In genomic region chr12:94258593-94258992, GRCh38 we compare ENCODE assay signal across 15 cellular contexts.
DNase-seq lines count a peak whose midpoint lies in the region; ATAC-seq and TF ChIP-seq lines count a peak whose summit lies in the region.
"Had no signal": no experiment of that assay in that cellular context is flagged by ENCODE, and none has a peak within 500 bp of the region (broad histone marks: within the 10 kb centered on the region; RNA-seq: fewer than 3 reads in every experiment).

No MANE protein-coding gene starts in this region.

- H3K4me2 ChIP-seq in Karpas-422 (ENCODE audit: low read depth, low read length, poor library complexity, severe bottlenecking) (no peak overlapping the region), GM23338 (no peak overlapping the region)

- TF ChIP-seq CTCF in GM12864 (IDR thresholded peaks at IDR 0.05; ENCODE audit: low read depth, low read length, missing control alignments) (no peak), Caco-2 (IDR thresholded peaks at IDR 0.05; ENCODE audit: insufficient read depth in 1 of 2, low read depth in 1 of 2, low read length in 1 of 2, severe bottlenecking in 1 of 2, unreplicated experiment in 1 of 2) (no peak), GM23338 (conservative IDR thresholded peaks at IDR 0.05; ENCODE audit: low read depth in 2 of 2) (no peak)

- H3K9me2 ChIP-seq in Karpas-422 (replicated peaks; ENCODE audit: insufficient read depth, low read length), result no peaks in the 10 kb centered on the region
- peaks cover 4% of the 10 kb centered on the region; the same call in 1 of the 2 replicates for H3K9me2 ChIP-seq in GM23338 (ENCODE audit: insufficient read depth)

- H3K79me2 ChIP-seq in Karpas-422 (ENCODE audit: low read length) (no peaks in the 10 kb centered on the region), GM23338 (replicated peaks; ENCODE audit: insufficient read depth) (no peaks in the 10 kb centered on the region)

- no peak overlapping the region for H3K4me3 ChIP-seq in GM12864 (ENCODE audit: low read depth, low read length)
- no peak overlapping the region for H3K4me3 ChIP-seq in Karpas-422 (ENCODE audit: low read length)
- no peak overlapping the region for H3K4me3 ChIP-seq in Caco-2 (ENCODE audit: low read depth, low read length)
- H3K4me3 ChIP-seq in GM23338, result no peak overlapping the region
- H3K4me3 ChIP-seq: heart right ventricle, tibial artery had no signal

- H3K4me1 ChIP-seq in Karpas-422 (ENCODE audit: low read length), result peaks cover 32% of the 10 kb centered on the region
- no peaks in the 10 kb centered on the region for H3K4me1 ChIP-seq in Caco-2
- H3K4me1 ChIP-seq in GM23338 (ENCODE audit: insufficient read depth), result peaks cover 46% of the 10 kb centered on the region

- H3K4me1 Mint-ChIP-seq in Caco-2 (ENCODE audit: low read depth, unreplicated experiment) (no peaks in the 10 kb centered on the region), GM23338 (peaks cover 53% of the 10 kb centered on the region)

- H3K27ac ChIP-seq in Karpas-422 (ENCODE audit: low read length) (no peak overlapping the region), GM23338 (ENCODE audit: low read depth) (no peak overlapping the region)
- H3K27ac ChIP-seq: heart right ventricle, tibial artery had no signal

- DNase-seq in GM12864 (ENCODE audit: low read depth) (peak; percentile 60), Karpas-422 (no peak), NCI-H1417 treated with DMSO at 0.1 percent for 48 hours (lab: John Stamatoyannopoulos, UW) (no peak), Caco-2 (no peak), GM23338 (ENCODE audit: low spot score) (no peak)
- DNase-seq: activated CD4-positive, alpha-beta T cell treated with anti-CD3 and anti-CD28 coated beads, Interleukin-2, amount 10 ng/mL, durations not matched to agents 7 days and 5 days; activated effector memory CD4-positive, alpha-beta T cell treated with anti-CD3 and anti-CD28 coated beads, Interleukin-2, amount 50 U/mL, for 16 hours; heart right ventricle; NCI-H2107; stimulated activated CD4-positive, alpha-beta T cell treated with anti-CD3 and anti-CD28 coated beads, Interleukin-1b, Interleukin-23, amount 100 ng/mL, for 48 hours; tibial artery had no signal

- no peak overlapping the region for H3K9ac ChIP-seq in Karpas-422 (ENCODE audit: low read length)

- no peak overlapping the region for H3K4me3 Mint-ChIP-seq in Caco-2 (ENCODE audit: unreplicated experiment)
- H3K4me3 Mint-ChIP-seq in GM23338, result no peak overlapping the region
- H3K4me3 Mint-ChIP-seq: activated CD4-positive, alpha-beta T cell treated with anti-CD3 and anti-CD28 coated beads, Interleukin-2, amount 10 ng/mL, durations not matched to agents 7 days and 5 days; T-helper 2 cell treated with Interferon-gamma antibody and Interleukin-4, amounts not matched to agents 5 μg/mL and 100 μg/mL, for 36 hours had no signal

- H3K27me3 ChIP-seq in Karpas-422 (ENCODE audit: low read length) (no peaks in the 10 kb centered on the region), Caco-2 (replicated peaks; ENCODE audit: control insufficient read depth, insufficient read depth, low read length) (no peaks in the 10 kb centered on the region), GM23338 (ENCODE audit: insufficient read depth) (no peaks in the 10 kb centered on the region)
- H3K27me3 ChIP-seq: heart right ventricle, tibial artery had no signal

- H3K27me3 Mint-ChIP-seq in Caco-2 (ENCODE audit: insufficient read depth, unreplicated experiment) (no peaks in the 10 kb centered on the region), GM23338 (ENCODE audit: insufficient read depth, low read depth, poor library complexity) (peaks cover 20% of the 10 kb centered on the region)
- H3K27me3 Mint-ChIP-seq: activated CD4-positive, alpha-beta T cell treated with anti-CD3 and anti-CD28 coated beads, Interleukin-2, amount 10 ng/mL, durations not matched to agents 7 days and 5 days had no signal

- H3K36me3 ChIP-seq in Karpas-422 (ENCODE audit: insufficient read depth, low read length) (no peaks in the 10 kb centered on the region), Caco-2 (ENCODE audit: control insufficient read depth, insufficient read depth, low read length) (peaks cover 1% of the 10 kb centered on the region; the same call in 1 of the 2 replicates), GM23338 (ENCODE audit: insufficient read depth) (no peaks in the 10 kb centered on the region; the same call in 1 of the 2 replicates)
- H3K36me3 ChIP-seq: tibial artery had no signal

- H3F3A ChIP-seq in GM23338 (replicated peaks; ENCODE audit: low read depth), result peaks cover 10% of the 10 kb centered on the region

- H3K27ac Mint-ChIP-seq in Caco-2 (ENCODE audit: unreplicated experiment) (no peak overlapping the region), GM23338 (no peak overlapping the region)
- H3K27ac Mint-ChIP-seq: activated CD4-positive, alpha-beta T cell treated with anti-CD3 and anti-CD28 coated beads, Interleukin-2, amount 10 ng/mL, durations not matched to agents 7 days and 5 days; T-helper 2 cell treated with Interferon-gamma antibody and Interleukin-4, amounts not matched to agents 5 μg/mL and 100 μg/mL, for 36 hours had no signal

- ATAC-seq in GM19351 (IDR thresholded peaks at IDR 0.05; ENCODE audit: unreplicated experiment), result peak; percentile 72
- peak; percentile 41 for ATAC-seq in HG02870 (IDR thresholded peaks at IDR 0.05; ENCODE audit: unreplicated experiment)
- ATAC-seq in HG02970 (IDR thresholded peaks at IDR 0.05; ENCODE audit: low FRiP score, unreplicated experiment), result no peak
- no peak for ATAC-seq in GM23338
- ATAC-seq: heart right ventricle had no signal

- no TSS peak for BruUV-seq in Caco-2 (replicated peaks; lab: Mats Ljungman, UMichigan)

- no peaks in the 10 kb centered on the region for H4K20me1 ChIP-seq in Karpas-422 (ENCODE audit: insufficient read depth, low read depth, low read length)
- no peaks in the 10 kb centered on the region for H4K20me1 ChIP-seq in GM23338 (replicated peaks; ENCODE audit: insufficient read depth)

- 0 out of 2 replicates have a peak overlapping the region, but pooled peaks have one; percentile 96 for H2AFZ ChIP-seq in Karpas-422 (ENCODE audit: low read length)
- no peak overlapping the region for H2AFZ ChIP-seq in GM23338

- H3K9me3 Mint-ChIP-seq in Caco-2 (ENCODE audit: unreplicated experiment), result no peaks in the 10 kb centered on the region
- H3K9me3 Mint-ChIP-seq in GM23338, result peaks cover 7% of the 10 kb centered on the region; the same call in 2 of the 3 replicates
- H3K9me3 Mint-ChIP-seq: activated CD4-positive, alpha-beta T cell treated with anti-CD3 and anti-CD28 coated beads, Interleukin-2, amount 10 ng/mL, durations not matched to agents 7 days and 5 days; T-helper 2 cell treated with Interferon-gamma antibody and Interleukin-4, amounts not matched to agents 5 μg/mL and 100 μg/mL, for 36 hours had no signal

- POLR2A ChIA-PET in Caco-2 (lab: Charles Lee), result no interaction called here

- H3K9me3 ChIP-seq in Karpas-422 (ENCODE audit: low read length), result no peaks in the 10 kb centered on the region
- no peaks in the 10 kb centered on the region for H3K9me3 ChIP-seq in Caco-2
- H3K9me3 ChIP-seq: heart right ventricle, tibial artery had no signal

- intact Hi-C loops in Caco-2 (cut with micrococcal nuclease; ENCODE audit: unreplicated experiment), result no loop called here

- CTCF ChIA-PET in Caco-2 (lab: Charles Lee), result no interaction called here

- H3K36me3 Mint-ChIP-seq in Caco-2 (ENCODE audit: insufficient read depth, unreplicated experiment), result peaks cover 70% of the 10 kb centered on the region
- peaks cover 4% of the 10 kb centered on the region; the same call in 2 of the 3 replicates for H3K36me3 Mint-ChIP-seq in GM23338 (ENCODE audit: low read depth)

TF ChIP-seq in GM23338, 12 proteins besides CTCF, POLR2A, EP300 and RAD21 (continues in another document):
- TF ChIP-seq POLR2AphosphoS5 (IDR thresholded peaks at IDR 0.05; ENCODE audit: low read depth), result no peak
- TF ChIP-seq ZNF331 (CRISPR knock-in tag; IDR thresholded peaks at IDR 0.05; ENCODE audit: low read depth), result no peak
- no peak for TF ChIP-seq ETS1 (IDR thresholded peaks at IDR 0.05)
- no peak for TF ChIP-seq EZH2phosphoT487 (IDR thresholded peaks at IDR 0.05; ENCODE audit: unreplicated experiment)
- no peak for TF ChIP-seq CREB1 (CRISPR knock-in tag; IDR thresholded peaks at IDR 0.05; ENCODE audit: low read depth)
- TF ChIP-seq NANOG (IDR thresholded peaks at IDR 0.05; ENCODE audit: borderline replicate concordance), result no peak
- TF ChIP-seq ZNF114 (CRISPR knock-in tag; IDR thresholded peaks at IDR 0.05), result no peak
- no peak for TF ChIP-seq REST (IDR thresholded peaks at IDR 0.05; ENCODE audit: unreplicated experiment)

Comparison
In these comparisons a context has a peak if more than half of its experiments do, and no peak if none do; other contexts are left out.
1. ATAC-seq: peak in GM19351 (single experiment) and HG02870 (single experiment); none in HG02970 (single experiment) and GM23338 (single experiment).